Comparison of ENCODE assay signal across 1 cellular context in genomic region chr10:71782221-71782916, GRCh38.
TF ChIP-seq lines count a peak whose summit lies in the region.

No MANE protein-coding gene starts in this region.

TF ChIP-seq in GM23338, 12 proteins besides CTCF, POLR2A, EP300 and RAD21 (continued from another document):
- TF ChIP-seq, protein P1, sequence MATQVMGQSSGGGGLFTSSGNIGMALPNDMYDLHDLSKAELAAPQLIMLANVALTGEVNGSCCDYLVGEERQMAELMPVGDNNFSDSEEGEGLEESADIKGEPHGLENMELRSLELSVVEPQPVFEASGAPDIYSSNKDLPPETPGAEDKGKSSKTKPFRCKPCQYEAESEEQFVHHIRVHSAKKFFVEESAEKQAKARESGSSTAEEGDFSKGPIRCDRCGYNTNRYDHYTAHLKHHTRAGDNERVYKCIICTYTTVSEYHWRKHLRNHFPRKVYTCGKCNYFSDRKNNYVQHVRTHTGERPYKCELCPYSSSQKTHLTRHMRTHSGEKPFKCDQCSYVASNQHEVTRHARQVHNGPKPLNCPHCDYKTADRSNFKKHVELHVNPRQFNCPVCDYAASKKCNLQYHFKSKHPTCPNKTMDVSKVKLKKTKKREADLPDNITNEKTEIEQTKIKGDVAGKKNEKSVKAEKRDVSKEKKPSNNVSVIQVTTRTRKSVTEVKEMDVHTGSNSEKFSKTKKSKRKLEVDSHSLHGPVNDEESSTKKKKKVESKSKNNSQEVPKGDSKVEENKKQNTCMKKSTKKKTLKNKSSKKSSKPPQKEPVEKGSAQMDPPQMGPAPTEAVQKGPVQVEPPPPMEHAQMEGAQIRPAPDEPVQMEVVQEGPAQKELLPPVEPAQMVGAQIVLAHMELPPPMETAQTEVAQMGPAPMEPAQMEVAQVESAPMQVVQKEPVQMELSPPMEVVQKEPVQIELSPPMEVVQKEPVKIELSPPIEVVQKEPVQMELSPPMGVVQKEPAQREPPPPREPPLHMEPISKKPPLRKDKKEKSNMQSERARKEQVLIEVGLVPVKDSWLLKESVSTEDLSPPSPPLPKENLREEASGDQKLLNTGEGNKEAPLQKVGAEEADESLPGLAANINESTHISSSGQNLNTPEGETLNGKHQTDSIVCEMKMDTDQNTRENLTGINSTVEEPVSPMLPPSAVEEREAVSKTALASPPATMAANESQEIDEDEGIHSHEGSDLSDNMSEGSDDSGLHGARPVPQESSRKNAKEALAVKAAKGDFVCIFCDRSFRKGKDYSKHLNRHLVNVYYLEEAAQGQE (IDR thresholded peaks at IDR 0.05; ENCODE audit: unreplicated experiment) = no peak
- TF ChIP-seq ZNF331 (CRISPR knock-in tag; IDR thresholded peaks at IDR 0.05; ENCODE audit: low read depth) (no peak), NANOG (IDR thresholded peaks at IDR 0.05; ENCODE audit: borderline replicate concordance) (no peak)
